ENCODE assay signal across 10 cellular contexts in genomic region chr6:34484899-34485298, GRCh38. TPM values are rescaled to one million over a fixed set of nuclear protein-coding genes. Genes with fewer than 3 reads are reported as not detected.
DNase-seq lines count a peak whose midpoint lies in the region; ATAC-seq and TF ChIP-seq lines count a peak whose summit lies in the region.
"Had no signal": no experiment of that assay in that cellular context is flagged by ENCODE, and none has a peak within 500 bp of the region (broad histone marks: within the 10 kb centered on the region; RNA-seq: fewer than 3 reads in every experiment).

No MANE protein-coding gene starts in this region.

- H3K4me1 ChIP-seq in iPS-15b (ENCODE audit: control insufficient read depth, insufficient read depth, low read length): no peaks in the 10 kb centered on the region
- H3K4me1 ChIP-seq: A549 had no signal

- TF ChIP-seq CTCF in activated CD8-positive, alpha-beta T cell treated with anti-CD3 and anti-CD28 coated beads for 36 hours (IDR thresholded peaks at IDR 0.05): no peak

- H3K4me3 Mint-ChIP-seq in activated CD8-positive, alpha-beta T cell treated with anti-CD3 and anti-CD28 coated beads for 36 hours: no peak overlapping the region
- no peak overlapping the region for H3K4me3 Mint-ChIP-seq in stimulated activated naive B cell treated with anti-CD40 and anti-IgM and Interleukin-4, amounts not matched to agents 10 μg/mL and 1 μg/mL and 100 μg/mL, for 72 hours
- H3K4me3 Mint-ChIP-seq: dendritic cell treated with granulocyte-macrophage colony-stimulating factor and Interleukin-4, amounts not matched to agents 40 ng/mL and 50 ng/mL, for 4 days had no signal

- intact Hi-C loops in activated CD8-positive, alpha-beta T cell treated with anti-CD3 and anti-CD28 coated beads for 36 hours (cut with micrococcal nuclease): no loop called here

- no peak overlapping the region for H3K4me3 ChIP-seq in iPS-15b (ENCODE audit: low read depth, low read length)
- H3K4me3 ChIP-seq: A549 had no signal

- H3K27ac Mint-ChIP-seq in activated CD8-positive, alpha-beta T cell treated with anti-CD3 and anti-CD28 coated beads for 36 hours: peak overlapping the region; percentile 79
- no peak overlapping the region for H3K27ac Mint-ChIP-seq in stimulated activated naive B cell treated with anti-CD40 and anti-IgM and Interleukin-4, amounts not matched to agents 10 μg/mL and 1 μg/mL and 100 μg/mL, for 72 hours
- H3K27ac Mint-ChIP-seq: dendritic cell treated with granulocyte-macrophage colony-stimulating factor and Interleukin-4, amounts not matched to agents 40 ng/mL and 50 ng/mL, for 4 days had no signal

- peaks cover 32% of the 10 kb centered on the region for H3K4me1 Mint-ChIP-seq in activated CD8-positive, alpha-beta T cell treated with anti-CD3 and anti-CD28 coated beads for 36 hours (ENCODE audit: low read depth)
- H3K4me1 Mint-ChIP-seq in stimulated activated naive B cell treated with anti-CD40 and anti-IgM and Interleukin-4, amounts not matched to agents 10 μg/mL and 1 μg/mL and 100 μg/mL, for 72 hours: peaks cover 7 to 12% of the 10 kb centered on the region in 2 donors

- POLR2A ChIA-PET in activated CD8-positive, alpha-beta T cell treated with anti-CD3 and anti-CD28 coated beads for 36 hours (lab: Charles Lee): no interaction called here

- peak; percentile 98 for ATAC-seq in activated CD8-positive, alpha-beta T cell treated with anti-CD3 and anti-CD28 coated beads for 36 hours
- ATAC-seq in stimulated activated naive B cell treated with anti-CD40 and anti-IgM and Interleukin-4, amounts not matched to agents 10 μg/mL and 1 μg/mL and 100 μg/mL, for 72 hours (replicated peaks): peak; percentile 87 to 96
- ATAC-seq in HG03354 (IDR thresholded peaks at IDR 0.05; ENCODE audit: poor library complexity, severe bottlenecking, unreplicated experiment) (no peak), HG03175 (IDR thresholded peaks at IDR 0.05; ENCODE audit: unreplicated experiment) (no peak)
- ATAC-seq: A549 had no signal

- no peaks in the 10 kb centered on the region for H3K9me3 Mint-ChIP-seq in activated CD8-positive, alpha-beta T cell treated with anti-CD3 and anti-CD28 coated beads for 36 hours
- no peaks in the 10 kb centered on the region for H3K9me3 Mint-ChIP-seq in stimulated activated naive B cell treated with anti-CD40 and anti-IgM and Interleukin-4, amounts not matched to agents 10 μg/mL and 1 μg/mL and 100 μg/mL, for 72 hours
- H3K9me3 Mint-ChIP-seq: dendritic cell treated with granulocyte-macrophage colony-stimulating factor and Interleukin-4, amounts not matched to agents 40 ng/mL and 50 ng/mL, for 4 days had no signal

- H3K9me3 ChIP-seq in iPS-15b (ENCODE audit: control insufficient read depth, insufficient read depth, low read length): no peaks in the 10 kb centered on the region
- H3K9me3 ChIP-seq: A549 had no signal

- CTCF ChIA-PET in activated CD8-positive, alpha-beta T cell treated with anti-CD3 and anti-CD28 coated beads for 36 hours (lab: Charles Lee): no interaction called here

- no peaks in the 10 kb centered on the region for H3K27me3 ChIP-seq in iPS-15b (ENCODE audit: control insufficient read depth, insufficient read depth, low read length)

- H3K36me3 ChIP-seq in iPS-15b (ENCODE audit: control insufficient read depth, insufficient read depth, low read length): no peaks in the 10 kb centered on the region

- DNase-seq in NCI-H345 (lab: John Stamatoyannopoulos, UW) (peak; percentile 3), NCI-H345 treated with DMSO at 0.1 percent for 48 hours (lab: John Stamatoyannopoulos, UW; ENCODE audit: unreplicated experiment) (no peak), T1000 (lab: John Stamatoyannopoulos, UW) (no peak)
- DNase-seq in activated CD8-positive, alpha-beta T cell treated with anti-CD3 and anti-CD28 coated beads for 36 hours: peak; percentile 92
- peak; percentile 20 for DNase-seq in stimulated activated naive B cell treated with anti-CD40 and anti-IgM and Interleukin-4, amounts not matched to agents 10 μg/mL and 1 μg/mL and 100 μg/mL, for 72 hours

- no peaks in the 10 kb centered on the region for H3K27me3 Mint-ChIP-seq in activated CD8-positive, alpha-beta T cell treated with anti-CD3 and anti-CD28 coated beads for 36 hours
- peaks cover 0 to 6% of the 10 kb centered on the region in 2 donors for H3K27me3 Mint-ChIP-seq in stimulated activated naive B cell treated with anti-CD40 and anti-IgM and Interleukin-4, amounts not matched to agents 10 μg/mL and 1 μg/mL and 100 μg/mL, for 72 hours

- no peaks in the 10 kb centered on the region for H3K36me3 Mint-ChIP-seq in activated CD8-positive, alpha-beta T cell treated with anti-CD3 and anti-CD28 coated beads for 36 hours (ENCODE audit: low read depth)
- no peaks in the 10 kb centered on the region for H3K36me3 Mint-ChIP-seq in stimulated activated naive B cell treated with anti-CD40 and anti-IgM and Interleukin-4, amounts not matched to agents 10 μg/mL and 1 μg/mL and 100 μg/mL, for 72 hours

- H3K9ac ChIP-seq in iPS-15b (ENCODE audit: low read depth, low read length): peak overlapping the region; percentile 37

RNA-seq across cellular contexts. Expression of gene PACSIN1, which starts 19.0 kb away (rescaled TPM):
- under 1 TPM; 0.47 to 0.51 TPM for total RNA-seq in activated CD8-positive, alpha-beta T cell treated with anti-CD3 and anti-CD28 coated beads for 36 hours

RNA-seq across cellular contexts. Expression of gene RPS10, which starts 59.0 kb away (rescaled TPM):
- 1,000 to 10,000 TPM; 2,208 to 2,269 TPM for total RNA-seq in activated CD8-positive, alpha-beta T cell treated with anti-CD3 and anti-CD28 coated beads for 36 hours

Comparison
In these comparisons a context has a peak if more than half of its experiments do, and no peak if none do; other contexts are left out.
1. DNase-seq: peak in NCI-H345 (single experiment), activated CD8-positive, alpha-beta T cell treated with anti-CD3 and anti-CD28 coated beads for 36 hours (single experiment) and stimulated activated naive B cell treated with anti-CD40 and anti-IgM and Interleukin-4, amounts not matched to agents 10 μg/mL and 1 μg/mL and 100 μg/mL, for 72 hours (single experiment); none in NCI-H345 treated with DMSO at 0.1 percent for 48 hours (single experiment) and T1000 (single experiment).
2. ATAC-seq: peak in activated CD8-positive, alpha-beta T cell treated with anti-CD3 and anti-CD28 coated beads for 36 hours (single experiment) and stimulated activated naive B cell treated with anti-CD40 and anti-IgM and Interleukin-4, amounts not matched to agents 10 μg/mL and 1 μg/mL and 100 μg/mL, for 72 hours (2 of 2); none in HG03354 (single experiment) and HG03175 (single experiment).